ENCODE assay signal across 34 cellular contexts in genomic region chr3:144164352-144164751, GRCh38.
"Had no signal": no experiment of that assay in that cellular context is flagged by ENCODE, and none has a peak within 500 bp of the region (broad histone marks: within the 10 kb centered on the region; RNA-seq: fewer than 3 reads in every experiment).

No MANE protein-coding gene starts in this region.

- DNase-seq: activated CD4-positive, alpha-beta memory T cell treated with anti-CD3 and anti-CD28 coated beads for 36 hours; activated CD4-positive, alpha-beta T cell treated with anti-CD3 and anti-CD28 coated beads for 36 hours; activated CD4-positive, alpha-beta T cell treated with anti-CD3 and anti-CD28 coated beads, Interleukin-2, amount 10 ng/mL, durations not matched to agents 24 days and 14 days; activated CD4-positive, CD25-positive, alpha-beta regulatory T cell; activated CD4-positive, CD25-positive, alpha-beta regulatory T cell treated with anti-CD3 and anti-CD28 coated beads, Interleukin-2, amount 50 U/mL, for 72 hours; activated CD8-positive, alpha-beta memory T cell treated with anti-CD3 and anti-CD28 coated beads, Interleukin-2, amount 10 ng/mL, durations not matched to agents 7 days and 5 days; activated CD8-positive, alpha-beta memory T cell treated with anti-CD3 and anti-CD28 coated beads, Interleukin-2, amount 50 U/mL, for 4 hours; activated CD8-positive, alpha-beta T cell treated with anti-CD3 and anti-CD28 coated beads, Interleukin-2, amount 10 ng/mL, durations not matched to agents 7 days and 5 days; activated effector memory CD4-positive, alpha-beta T cell treated with anti-CD3 and anti-CD28 coated beads, Interleukin-2, amount 50 U/mL, for 16 hours; activated naive CD4-positive, alpha-beta T cell treated with anti-CD3 and anti-CD28 coated beads for 36 hours; activated naive CD8-positive, alpha-beta T cell treated with anti-CD3 and anti-CD28 coated beads for 36 hours; activated naive CD8-positive, alpha-beta T cell treated with anti-CD3 and anti-CD28 coated beads, Interleukin-2, amount 50 U/mL, for 24 hours; activated T-cell treated with anti-CD3 and anti-CD28 coated beads, Interleukin-2, amount 50 U/mL, for 1 hour; activated T-cell treated with anti-CD3 and anti-CD28 coated beads, Interleukin-2, amount 50 U/mL, for 48 hours; adrenal gland; amygdala; aorta; body of pancreas; caudate nucleus; cortex of kidney; dermis blood vessel endothelial cell; effector CD8-positive, alpha-beta T cell; esophagus squamous epithelium; foreskin melanocyte; heart right ventricle; T1000 had no signal

- H3K4me1 ChIP-seq: adrenal gland, gastroesophageal sphincter, heart right ventricle had no signal

- H3K27ac ChIP-seq: adrenal gland, body of pancreas, epithelial cell of prostate, esophagus squamous epithelium, gastroesophageal sphincter, heart right ventricle had no signal

- H3K9me3 Mint-ChIP-seq: activated naive CD4-positive, alpha-beta T cell treated with anti-CD3 and anti-CD28 coated beads, Interleukin-2, amount 50 U/mL, for 24 hours; activated naive CD8-positive, alpha-beta T cell treated with anti-CD3 and anti-CD28 coated beads for 36 hours; activated T-helper 1 cell treated with anti-CD3 and anti-CD28 coated beads, Interleukin-12 subunit alpha, Interleukin-12 subunit beta, Interleukin-2, Interleukin-4 antibody, amounts not matched to agents 30 ng/mL and 10 ng/mL and 1 ng/mL, durations not matched to agents 14 hours and 24 hours and 36 hours; activated T-helper 2 cell treated with anti-CD3 and anti-CD28 coated beads, Interferon-gamma antibody, Interleukin-2, Interleukin-4, amounts not matched to agents 10 μg/mL and 5 μg/mL and 100 μg/mL, durations not matched to agents 14 hours and 24 hours and 36 hours; T-helper 1 cell treated with Interleukin-12 subunit alpha and Interleukin-12 subunit beta and Interleukin-4 antibody, amounts not matched to agents 30 μg/mL and 1 μg/mL, for 36 hours had no signal

- H3K27me3 ChIP-seq: adrenal gland, body of pancreas, esophagus squamous epithelium, gastroesophageal sphincter, heart right ventricle had no signal

- H3K36me3 Mint-ChIP-seq: activated CD4-positive, alpha-beta memory T cell treated with anti-CD3 and anti-CD28 coated beads for 36 hours; activated CD8-positive, alpha-beta memory T cell treated with anti-CD3 and anti-CD28 coated beads, Interleukin-2, amount 10 ng/mL, durations not matched to agents 7 days and 5 days; activated naive CD4-positive, alpha-beta T cell treated with anti-CD3 and anti-CD28 coated beads, Interleukin-2, amount 50 U/mL, for 24 hours; activated naive CD8-positive, alpha-beta T cell treated with anti-CD3 and anti-CD28 coated beads for 36 hours had no signal

- H3K4me3 ChIP-seq: adrenal gland, body of pancreas, esophagus squamous epithelium, gastroesophageal sphincter, heart right ventricle had no signal

- H3K36me3 ChIP-seq: adrenal gland, esophagus squamous epithelium, gastroesophageal sphincter, heart right ventricle had no signal

- H3K9me3 ChIP-seq: adrenal gland, body of pancreas, gastroesophageal sphincter, heart right ventricle had no signal

- H3K27ac Mint-ChIP-seq: activated CD4-positive, alpha-beta memory T cell treated with anti-CD3 and anti-CD28 coated beads for 36 hours; activated CD4-positive, alpha-beta T cell treated with anti-CD3 and anti-CD28 coated beads for 36 hours; activated CD4-positive, alpha-beta T cell treated with anti-CD3 and anti-CD28 coated beads, Interleukin-2, amount 10 ng/mL, durations not matched to agents 24 days and 14 days; activated CD8-positive, alpha-beta memory T cell treated with anti-CD3 and anti-CD28 coated beads, Interleukin-2, amount 10 ng/mL, durations not matched to agents 7 days and 5 days; activated CD8-positive, alpha-beta T cell treated with anti-CD3 and anti-CD28 coated beads, Interleukin-2, amount 10 ng/mL, durations not matched to agents 7 days and 5 days; activated naive CD4-positive, alpha-beta T cell treated with anti-CD3 and anti-CD28 coated beads for 36 hours; activated naive CD4-positive, alpha-beta T cell treated with anti-CD3 and anti-CD28 coated beads, Interleukin-2, amount 50 U/mL, for 24 hours; activated naive CD8-positive, alpha-beta T cell treated with anti-CD3 and anti-CD28 coated beads for 36 hours; activated naive CD8-positive, alpha-beta T cell treated with anti-CD3 and anti-CD28 coated beads, Interleukin-2, amount 50 U/mL, for 24 hours; activated T-helper 1 cell treated with anti-CD3 and anti-CD28 coated beads, Interleukin-12 subunit alpha, Interleukin-12 subunit beta, Interleukin-2, Interleukin-4 antibody, amounts not matched to agents 30 ng/mL and 10 ng/mL and 1 ng/mL, durations not matched to agents 14 hours and 24 hours and 36 hours; activated T-helper 2 cell treated with anti-CD3 and anti-CD28 coated beads, Interferon-gamma antibody, Interleukin-2, Interleukin-4, amounts not matched to agents 10 μg/mL and 5 μg/mL and 100 μg/mL, durations not matched to agents 14 hours and 24 hours and 36 hours; T-helper 1 cell treated with Interleukin-12 subunit alpha and Interleukin-12 subunit beta and Interleukin-4 antibody, amounts not matched to agents 30 μg/mL and 1 μg/mL, for 36 hours had no signal

- FAIRE-seq: endometrium, endothelial cell of umbilical vein had no signal

- H3K4me1 Mint-ChIP-seq: activated CD4-positive, alpha-beta T cell treated with anti-CD3 and anti-CD28 coated beads for 36 hours; activated CD4-positive, alpha-beta T cell treated with anti-CD3 and anti-CD28 coated beads, Interleukin-2, amount 10 ng/mL, durations not matched to agents 24 days and 14 days; activated CD8-positive, alpha-beta memory T cell treated with anti-CD3 and anti-CD28 coated beads, Interleukin-2, amount 10 ng/mL, durations not matched to agents 7 days and 5 days; activated naive CD4-positive, alpha-beta T cell treated with anti-CD3 and anti-CD28 coated beads, Interleukin-2, amount 50 U/mL, for 24 hours; activated naive CD8-positive, alpha-beta T cell treated with anti-CD3 and anti-CD28 coated beads for 36 hours; activated naive CD8-positive, alpha-beta T cell treated with anti-CD3 and anti-CD28 coated beads, Interleukin-2, amount 50 U/mL, for 24 hours had no signal

- H3K27me3 Mint-ChIP-seq: activated CD4-positive, alpha-beta memory T cell treated with anti-CD3 and anti-CD28 coated beads for 36 hours; activated CD4-positive, alpha-beta T cell treated with anti-CD3 and anti-CD28 coated beads for 36 hours; activated CD4-positive, alpha-beta T cell treated with anti-CD3 and anti-CD28 coated beads, Interleukin-2, amount 10 ng/mL, durations not matched to agents 24 days and 14 days; activated CD8-positive, alpha-beta memory T cell treated with anti-CD3 and anti-CD28 coated beads, Interleukin-2, amount 10 ng/mL, durations not matched to agents 7 days and 5 days; activated naive CD8-positive, alpha-beta T cell treated with anti-CD3 and anti-CD28 coated beads, Interleukin-2, amount 50 U/mL, for 24 hours had no signal

- ATAC-seq: activated CD4-positive, alpha-beta T cell treated with anti-CD3 and anti-CD28 coated beads for 36 hours; activated CD8-positive, alpha-beta memory T cell treated with anti-CD3 and anti-CD28 coated beads, Interleukin-2, amount 10 ng/mL, durations not matched to agents 7 days and 5 days; activated CD8-positive, alpha-beta T cell treated with anti-CD3 and anti-CD28 coated beads, Interleukin-2, amount 10 ng/mL, durations not matched to agents 7 days and 5 days; activated naive CD8-positive, alpha-beta T cell treated with anti-CD3 and anti-CD28 coated beads, Interleukin-2, amount 50 U/mL, for 24 hours; body of pancreas; gastroesophageal sphincter; heart right ventricle had no signal

- H3K4me3 Mint-ChIP-seq: activated CD4-positive, alpha-beta memory T cell treated with anti-CD3 and anti-CD28 coated beads for 36 hours; activated CD4-positive, alpha-beta T cell treated with anti-CD3 and anti-CD28 coated beads for 36 hours; activated CD4-positive, alpha-beta T cell treated with anti-CD3 and anti-CD28 coated beads, Interleukin-2, amount 10 ng/mL, durations not matched to agents 24 days and 14 days; activated CD8-positive, alpha-beta memory T cell treated with anti-CD3 and anti-CD28 coated beads, Interleukin-2, amount 10 ng/mL, durations not matched to agents 7 days and 5 days; activated CD8-positive, alpha-beta T cell treated with anti-CD3 and anti-CD28 coated beads, Interleukin-2, amount 10 ng/mL, durations not matched to agents 7 days and 5 days; activated naive CD4-positive, alpha-beta T cell treated with anti-CD3 and anti-CD28 coated beads for 36 hours; activated naive CD4-positive, alpha-beta T cell treated with anti-CD3 and anti-CD28 coated beads, Interleukin-2, amount 50 U/mL, for 24 hours; activated naive CD8-positive, alpha-beta T cell treated with anti-CD3 and anti-CD28 coated beads for 36 hours; activated naive CD8-positive, alpha-beta T cell treated with anti-CD3 and anti-CD28 coated beads, Interleukin-2, amount 50 U/mL, for 24 hours; activated T-helper 1 cell treated with anti-CD3 and anti-CD28 coated beads, Interleukin-12 subunit alpha, Interleukin-12 subunit beta, Interleukin-2, Interleukin-4 antibody, amounts not matched to agents 30 ng/mL and 10 ng/mL and 1 ng/mL, durations not matched to agents 14 hours and 24 hours and 36 hours; T-helper 1 cell treated with Interleukin-12 subunit alpha and Interleukin-12 subunit beta and Interleukin-4 antibody, amounts not matched to agents 30 μg/mL and 1 μg/mL, for 36 hours had no signal
